ENCODE assay signal across 20 cellular contexts in the genomic region with DNA sequence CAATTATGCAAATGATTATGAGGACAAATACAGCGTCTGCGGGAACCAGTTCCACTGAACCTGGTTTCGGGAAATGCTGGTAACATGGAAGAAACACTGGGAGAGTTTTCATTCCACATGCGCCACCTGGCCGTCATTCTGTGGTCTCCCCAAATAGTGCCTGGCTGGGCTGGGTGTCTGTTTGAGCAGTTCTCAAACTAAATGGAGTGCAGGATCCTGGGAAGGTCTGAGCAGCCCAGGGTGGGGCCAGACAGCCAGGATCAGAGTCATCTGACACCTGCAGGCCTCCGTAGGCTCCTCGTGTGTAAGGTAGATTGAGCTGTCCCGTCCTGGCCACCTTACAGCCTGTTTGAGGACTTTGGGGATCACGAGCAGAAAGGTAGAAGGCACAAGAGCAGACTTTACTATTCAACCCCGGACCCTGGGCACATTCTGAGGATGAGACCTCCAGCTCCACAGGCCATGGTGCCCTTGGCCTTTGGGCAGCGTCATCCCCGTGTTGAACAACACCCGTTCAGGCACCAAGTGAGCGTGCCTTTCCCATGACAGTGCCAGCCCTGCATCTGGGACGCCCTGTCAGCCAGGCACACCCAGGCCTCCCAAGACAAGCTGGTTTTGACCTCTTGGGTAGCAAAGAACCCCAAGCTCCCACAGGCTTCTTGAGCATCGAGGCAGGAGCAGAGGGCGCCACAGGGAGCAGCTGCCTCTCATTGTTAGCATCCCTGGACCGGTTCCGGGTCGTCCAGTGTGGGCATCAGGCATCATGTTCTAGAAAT.
DNase-seq lines count a peak whose midpoint lies in the region; ATAC-seq and TF ChIP-seq lines count a peak whose summit lies in the region.
"Had no signal": no experiment of that assay in that cellular context is flagged by ENCODE, and none has a peak within 500 bp of the region (broad histone marks: within the 10 kb centered on the region; RNA-seq: fewer than 3 reads in every experiment).

No MANE protein-coding gene starts in this region.

- H3K36me3 Mint-ChIP-seq in MCF 10A (ENCODE audit: insufficient read depth, unreplicated experiment) = no peaks in the 10 kb centered on the region
- H3K36me3 Mint-ChIP-seq in activated naive CD8-positive, alpha-beta T cell treated with anti-CD3 and anti-CD28 coated beads, Interleukin-2, amount 10 ng/mL, durations not matched to agents 7 days and 5 days = peaks cover 3% of the 10 kb centered on the region

- H3K9me3 Mint-ChIP-seq in MCF 10A (ENCODE audit: unreplicated experiment) = no peaks in the 10 kb centered on the region
- no peaks in the 10 kb centered on the region for H3K9me3 Mint-ChIP-seq in activated naive CD8-positive, alpha-beta T cell treated with anti-CD3 and anti-CD28 coated beads, Interleukin-2, amount 10 ng/mL, durations not matched to agents 7 days and 5 days
- H3K9me3 Mint-ChIP-seq: stimulated activated naive CD8-positive, alpha-beta T cell treated with anti-CD3 and anti-CD28 coated beads, Interleukin-15, Interleukin-2, amounts not matched to agents 100 ng/mL and 50 ng/mL, for 24 hours had no signal

- no peak overlapping the region for H3K27ac Mint-ChIP-seq in MCF 10A (ENCODE audit: low read depth, unreplicated experiment)
- H3K27ac Mint-ChIP-seq in activated naive CD8-positive, alpha-beta T cell treated with anti-CD3 and anti-CD28 coated beads, Interleukin-2, amount 10 ng/mL, durations not matched to agents 7 days and 5 days = peak overlapping the region; percentile 11
- H3K27ac Mint-ChIP-seq: stimulated activated naive CD8-positive, alpha-beta T cell treated with anti-CD3 and anti-CD28 coated beads, Interleukin-15, Interleukin-2, amounts not matched to agents 100 ng/mL and 50 ng/mL, for 24 hours had no signal

- no TSS peak for BruUV-seq in MCF 10A (replicated peaks; lab: Mats Ljungman, UMichigan)

- no peak overlapping the region for H3K4me3 Mint-ChIP-seq in MCF 10A (ENCODE audit: unreplicated experiment)
- no peak overlapping the region for H3K4me3 Mint-ChIP-seq in activated naive CD8-positive, alpha-beta T cell treated with anti-CD3 and anti-CD28 coated beads, Interleukin-2, amount 10 ng/mL, durations not matched to agents 7 days and 5 days
- H3K4me3 Mint-ChIP-seq: stimulated activated naive CD8-positive, alpha-beta T cell treated with anti-CD3 and anti-CD28 coated beads, Interleukin-15, Interleukin-2, amounts not matched to agents 100 ng/mL and 50 ng/mL, for 24 hours had no signal

- H3K9me3 ChIP-seq in lower lobe of right lung = no peaks in the 10 kb centered on the region
- H3K9me3 ChIP-seq in upper lobe of left lung = no peaks in the 10 kb centered on the region
- H3K9me3 ChIP-seq: SK-N-SH had no signal

- intact Hi-C loops in MCF 10A (cut with micrococcal nuclease) = no loop called here
- intact Hi-C loops in lower lobe of right lung (cut with DNase I) = no loop called here

- TF ChIP-seq CTCF in MCF 10A (IDR thresholded peaks at IDR 0.05; ENCODE audit: unreplicated experiment) = no peak
- peak; percentile 9 for TF ChIP-seq CTCF in lower lobe of right lung (IDR thresholded peaks at IDR 0.05)
- TF ChIP-seq CTCF in upper lobe of left lung (IDR thresholded peaks at IDR 0.05) = peak in 1 of 6 experiments; percentile 15

- TF ChIP-seq EP300 in upper lobe of left lung (IDR thresholded peaks at IDR 0.05) = no peak

- DNase-seq in T47D (ENCODE audit: low read depth in 1 of 2, low spot score in 1 of 2) (peak; percentile 47 to 77), MCF 10A (ENCODE audit: unreplicated experiment) (no peak), lower lobe of right lung (no peak), upper lobe of left lung (peak in 1 of 2 donors; percentile 61)
- DNase-seq in activated naive CD8-positive, alpha-beta T cell treated with anti-CD3 and anti-CD28 coated beads, Interleukin-2, amount 10 ng/mL, durations not matched to agents 7 days and 5 days = no peak
- DNase-seq in activated effector memory CD4-positive, alpha-beta T cell treated with anti-CD3 and anti-CD28 coated beads, Interleukin-2, amount 50 U/mL, for 16 hours = no peak
- DNase-seq: activated CD4-positive, alpha-beta T cell treated with anti-CD3 and anti-CD28 coated beads, Interleukin-2, amount 50 U/mL, for 4 hours; activated T-cell treated with anti-CD3 and anti-CD28 coated beads, Interleukin-2, amount 50 U/mL, for 48 hours; aorta; Calu3; GDM1; KBM-7; left cardiac atrium; NCI-H446; OCI-M1; SK-N-SH had no signal

- H3K27me3 Mint-ChIP-seq in MCF 10A (ENCODE audit: insufficient read depth, unreplicated experiment) = no peaks in the 10 kb centered on the region
- no peaks in the 10 kb centered on the region for H3K27me3 Mint-ChIP-seq in activated naive CD8-positive, alpha-beta T cell treated with anti-CD3 and anti-CD28 coated beads, Interleukin-2, amount 10 ng/mL, durations not matched to agents 7 days and 5 days
- H3K27me3 Mint-ChIP-seq: stimulated activated naive CD8-positive, alpha-beta T cell treated with anti-CD3 and anti-CD28 coated beads, Interleukin-15, Interleukin-2, amounts not matched to agents 100 ng/mL and 50 ng/mL, for 24 hours had no signal

- no peak overlapping the region for H3K4me3 ChIP-seq in lower lobe of right lung
- H3K4me3 ChIP-seq in upper lobe of left lung = no peak overlapping the region
- H3K4me3 ChIP-seq: coronary artery had no signal

- peaks cover 22% of the 10 kb centered on the region for H3K4me1 Mint-ChIP-seq in MCF 10A (ENCODE audit: insufficient read depth, unreplicated experiment)
- peaks cover 10% of the 10 kb centered on the region for H3K4me1 Mint-ChIP-seq in activated naive CD8-positive, alpha-beta T cell treated with anti-CD3 and anti-CD28 coated beads, Interleukin-2, amount 10 ng/mL, durations not matched to agents 7 days and 5 days

- WGBS in upper lobe of left lung, 2 donors = 84 to 88% methylated on average over 10 to 20 of the region's 20 CpGs

- no peak for ATAC-seq in activated naive CD8-positive, alpha-beta T cell treated with anti-CD3 and anti-CD28 coated beads, Interleukin-2, amount 10 ng/mL, durations not matched to agents 7 days and 5 days (ENCODE audit: low read depth)
- ATAC-seq in lower lobe of right lung = peak; percentile 67 to 73
- ATAC-seq in upper lobe of left lung (ENCODE audit: low FRiP score in 2 of 2) = peak; percentile 10 to 58
- no peak for ATAC-seq in GM21515 (IDR thresholded peaks at IDR 0.05; ENCODE audit: unreplicated experiment)
- ATAC-seq in GM18867 (IDR thresholded peaks at IDR 0.05; ENCODE audit: unreplicated experiment) = no peak

- H3K36me3 ChIP-seq in lower lobe of right lung (no peaks in the 10 kb centered on the region), upper lobe of left lung (peaks cover 0 to 6% (median 0%) of the 10 kb centered on the region in 4 donors)

- H3K27me3 ChIP-seq in lower lobe of right lung (ENCODE audit: low read depth) (no peaks in the 10 kb centered on the region), upper lobe of left lung (no peaks in the 10 kb centered on the region)

- CTCF ChIA-PET in MCF 10A (lab: Yijun Ruan, JAX) = interaction anchor here (0.6 kb wide), 1 partner anchor 20 kb away, joined by 3 read pairs; no protein-coding TSS in a partner anchor

- H3K4me1 ChIP-seq in lower lobe of right lung (peaks cover 8% of the 10 kb centered on the region), upper lobe of left lung (peaks cover 0 to 12% (median 3%) of the 10 kb centered on the region in 4 donors)

- no peak overlapping the region for H3K27ac ChIP-seq in lower lobe of right lung
- H3K27ac ChIP-seq in upper lobe of left lung = peak overlapping the region in 1 of 4 donors; percentile 55
- H3K27ac ChIP-seq: coronary artery had no signal

- TF ChIP-seq POLR2A in upper lobe of left lung (IDR thresholded peaks at IDR 0.05) = no peak

- in situ Hi-C loops in T47D (cut with HindIII; ENCODE audit: low pct_unique_long_range_greater_than_20kb, low sequenced_read_pairs) = no loop called here

- POLR2A ChIA-PET in MCF 10A (lab: Yijun Ruan, JAX) = interaction anchor here (0.7 to 0.9 kb wide), 3 partner anchors 21 to 150 kb away, joined by 3 to 5 read pairs (median 3); no protein-coding TSS in a partner anchor
- POLR2A ChIA-PET in activated naive CD8-positive, alpha-beta T cell treated with anti-CD3 and anti-CD28 coated beads, Interleukin-2, amount 10 ng/mL, durations not matched to agents 7 days and 5 days (lab: Charles Lee) = no interaction called here

Comparison
In these comparisons a context has a peak if more than half of its experiments do, and no peak if none do; other contexts are left out.
1. DNase-seq: peak in T47D (2 of 2); none in MCF 10A (single experiment), activated naive CD8-positive, alpha-beta T cell treated with anti-CD3 and anti-CD28 coated beads, Interleukin-2, amount 10 ng/mL, durations not matched to agents 7 days and 5 days (single experiment), lower lobe of right lung (single experiment) and activated effector memory CD4-positive, alpha-beta T cell treated with anti-CD3 and anti-CD28 coated beads, Interleukin-2, amount 50 U/mL, for 16 hours (single experiment).
2. ATAC-seq: peak in lower lobe of right lung (2 of 2) and upper lobe of left lung (2 of 2); none in activated naive CD8-positive, alpha-beta T cell treated with anti-CD3 and anti-CD28 coated beads, Interleukin-2, amount 10 ng/mL, durations not matched to agents 7 days and 5 days (single experiment), GM21515 (single experiment) and GM18867 (single experiment).